Comparison of ENCODE assay signal across 21 cellular contexts in the genomic region with DNA sequence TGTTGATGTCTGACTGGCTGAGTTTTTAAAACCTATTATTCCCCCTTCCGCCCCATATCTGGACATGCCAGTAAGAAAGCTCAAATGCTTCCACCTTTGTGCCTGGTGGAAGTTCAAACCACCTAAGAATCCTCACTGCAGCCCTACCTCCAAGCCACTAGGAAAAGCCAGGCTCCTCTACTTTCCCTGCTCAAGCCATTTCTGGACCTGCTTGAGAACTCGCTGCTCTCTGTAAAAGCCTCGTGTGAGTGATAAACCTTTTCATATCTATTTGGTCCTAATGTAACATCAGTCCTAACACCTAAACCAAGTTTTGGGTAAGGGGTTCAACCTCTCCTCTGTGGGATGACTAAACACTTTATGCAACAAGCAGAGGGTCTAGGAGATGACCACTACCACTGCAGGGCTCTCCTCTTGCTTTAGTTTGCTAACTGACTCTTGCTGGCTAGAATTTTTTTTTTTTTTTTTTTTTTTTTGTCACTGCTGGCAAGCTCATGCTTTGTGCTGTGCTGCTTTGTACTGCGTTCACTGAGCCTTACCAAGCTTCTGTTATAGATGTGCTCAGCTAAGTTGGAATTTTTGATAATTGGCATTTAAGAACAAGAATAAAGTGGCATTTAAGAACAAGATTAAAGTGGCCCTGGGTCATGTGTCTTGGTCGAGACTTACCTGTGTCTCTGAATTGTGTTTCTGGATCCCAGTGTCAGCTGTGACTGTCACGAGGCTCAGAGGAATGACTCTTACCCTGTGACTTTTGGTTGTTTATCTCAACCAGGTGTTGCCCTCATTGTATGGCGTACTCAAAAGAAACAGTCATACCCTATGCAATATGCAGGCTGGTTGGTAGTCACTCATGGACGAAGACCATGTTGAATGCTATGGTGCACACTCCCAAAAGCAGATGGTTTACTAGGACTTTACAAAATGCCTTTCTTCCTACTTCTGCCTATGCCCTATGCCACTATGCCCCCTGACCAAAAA. TPM values are rescaled to one million over a fixed set of nuclear protein-coding genes. Genes with fewer than 3 reads are reported as not detected.
DNase-seq lines count a peak whose midpoint lies in the region; ATAC-seq, FAIRE-seq and TF ChIP-seq lines count a peak whose summit lies in the region.
"Had no signal": no experiment of that assay in that cellular context is flagged by ENCODE, and none has a peak within 500 bp of the region (broad histone marks: within the 10 kb centered on the region; RNA-seq: fewer than 3 reads in every experiment).

No MANE protein-coding gene starts in this region.

- no peaks in the 10 kb centered on the region for H3K9me3 Mint-ChIP-seq in nephron progenitor cell
- H3K9me3 Mint-ChIP-seq: GM23338 had no signal

- no peaks in the 10 kb centered on the region for H3K9me1 ChIP-seq in K562 (ENCODE audit: control insufficient read depth, insufficient read depth, low read length)

- H3K27me3 ChIP-seq in K562 (ENCODE audit: control insufficient read depth in 2 of 2, insufficient read depth in 2 of 2, low read length in 2 of 2) (no peaks in the 10 kb centered on the region), heart right ventricle (no peaks in the 10 kb centered on the region)

- H3K36me3 Mint-ChIP-seq in nephron progenitor cell (ENCODE audit: low read depth) = peaks cover 13% of the 10 kb centered on the region

- no peak overlapping the region for H3K4me3 ChIP-seq in K562
- H3K4me3 ChIP-seq in heart right ventricle = no peak overlapping the region
- H3K4me3 ChIP-seq: A549, GM23338 had no signal

- POLR2A ChIA-PET in K562 (lab: Yijun Ruan, JAX) = no interaction called here

- ATAC-seq in K562 = peak; percentile 41; the same call in 2 of the 3 replicates
- ATAC-seq in heart right ventricle = no peak
- no peak for ATAC-seq in GM18861 (IDR thresholded peaks at IDR 0.05; ENCODE audit: unreplicated experiment)
- ATAC-seq: GM23338, HepG2 had no signal

- intact Hi-C loops in K562 (cut with micrococcal nuclease) (no loop called here), heart right ventricle (cut with DNase I) (no loop called here)

- in situ Hi-C loops in G401 (cut with HindIII; ENCODE audit: low sequenced_read_pairs) = no loop called here
- in situ Hi-C loops in K562 (cut with MboI) = no loop called here

- WGBS in K562 (ENCODE audit: insufficient coverage, low coverage, missing lambda C conversion rate) = 5% methylated on average over 8 of the region's 8 CpGs
- WGBS in heart right ventricle, 2 donors = 83 to 87% methylated on average over 8 of the region's 8 CpGs

- no peak overlapping the region for H3K27ac ChIP-seq in K562 (ENCODE audit: extremely low read depth, low read depth, low read length)
- no peak overlapping the region for H3K27ac ChIP-seq in heart right ventricle
- H3K27ac ChIP-seq: 22Rv1, A549, C4-2B had no signal

- TF ChIP-seq CTCF in K562 (IDR thresholded peaks at IDR 0.05 in 2 of 3, conservative IDR thresholded peaks at IDR 0.05 in 1 of 3; ENCODE audit: insufficient read depth in 2 of 3, low read depth in 1 of 3, low read length in 3 of 3) (no peak), nephron progenitor cell (IDR thresholded peaks at IDR 0.05) (no peak), heart right ventricle (IDR thresholded peaks at IDR 0.05) (no peak)

- no peak for TF ChIP-seq EP300 in K562 (IDR thresholded peaks at IDR 0.05; ENCODE audit: low read length)

- no peak for TF ChIP-seq POLR2A in K562 (conservative IDR thresholded peaks at IDR 0.05)

- DNase-seq in G401 (ENCODE audit: low spot score) (peak; percentile 76), K562 (ENCODE audit: extremely low read depth in 1 of 4, low spot score in 3 of 4) (no peak), nephron progenitor cell (no peak), urothelium cell line (ENCODE audit: low spot score) (no peak), NCI-H2081 (lab: John Stamatoyannopoulos, UW) (no peak), heart right ventricle (no peak)
- DNase-seq: AML-193; Caco-2; CD4-positive, alpha-beta T cell; GDM1; HCEC 1CT had no signal

- H3K9me3 ChIP-seq in K562 (replicated peaks; ENCODE audit: control insufficient read depth, insufficient read depth, low read depth, low read length) (no peaks in the 10 kb centered on the region), heart right ventricle (no peaks in the 10 kb centered on the region)
- H3K9me3 ChIP-seq: A549, Caco-2 had no signal

- no peaks in the 10 kb centered on the region for H3K4me1 Mint-ChIP-seq in nephron progenitor cell

- no peaks in the 10 kb centered on the region for H3K27me3 Mint-ChIP-seq in nephron progenitor cell (ENCODE audit: low read depth, poor library complexity)
- H3K27me3 Mint-ChIP-seq: CD4-positive, alpha-beta T cell had no signal

- H3K9ac ChIP-seq in K562 (ENCODE audit: insufficient read depth in 1 of 2, low read depth in 2 of 2, low read length in 2 of 2) = no peak overlapping the region

- H3K79me2 ChIP-seq in K562 (ENCODE audit: control insufficient read depth, insufficient read depth, low read length) = no peaks in the 10 kb centered on the region

- H3K27ac Mint-ChIP-seq in nephron progenitor cell = peak overlapping the region; percentile 36
- H3K27ac Mint-ChIP-seq: CD4-positive, alpha-beta T cell; GM23338 had no signal

- CTCF ChIA-PET in K562 (lab: Yijun Ruan, JAX; ENCODE audit: low intra/inter-chr PET ratio) = no interaction called here

- H3K4me3 Mint-ChIP-seq in nephron progenitor cell = no peak overlapping the region
- H3K4me3 Mint-ChIP-seq: CD4-positive, alpha-beta T cell; GM23338 had no signal

- H3K4me1 ChIP-seq in K562 (replicated peaks in 1 of 2; ENCODE audit: control insufficient read depth in 2 of 2, insufficient read depth in 2 of 2, low read length in 2 of 2) (no peaks in the 10 kb centered on the region), heart right ventricle (peaks cover 0 to 11% (median 0%) of the 10 kb centered on the region in 9 donors)

- no peaks in the 10 kb centered on the region for H4K20me1 ChIP-seq in K562 (replicated peaks; ENCODE audit: control insufficient read depth, insufficient read depth, low read length)

- H3K36me3 ChIP-seq in K562 (ENCODE audit: control insufficient read depth, insufficient read depth, low read length) = no peaks in the 10 kb centered on the region
- H3K36me3 ChIP-seq in heart right ventricle = peaks cover 0 to 5% (median 0%) of the 10 kb centered on the region in 9 donors

- FAIRE-seq in K562 (lab: Jason Lieb, UNC) (no peak), urothelium cell line (lab: Jason Lieb, UNC) (peak; percentile 66)
- FAIRE-seq: A549, D721Med, GM12892, GM18507, H54, HepG2 had no signal

- no peak overlapping the region for H3K4me2 ChIP-seq in K562 (ENCODE audit: insufficient read depth, low read length)
- H3K4me2 ChIP-seq: A549, GM23338 had no signal

- BruUV-seq in K562 (replicated peaks; lab: Mats Ljungman, UMichigan) = no TSS peak

- no peak overlapping the region for H2AFZ ChIP-seq in K562 (ENCODE audit: low read depth, low read length)
- H2AFZ ChIP-seq: GM23338 had no signal

- TF ChIP-seq RAD21 in K562 (CRISPR knock-in tag; conservative IDR thresholded peaks at IDR 0.05 in 1 of 2, IDR thresholded peaks at IDR 0.05 in 1 of 2) = no peak

TF ChIP-seq in K562, 482 proteins besides CTCF, POLR2A, EP300 and RAD21 (continues in another document):
- TF ChIP-seq ZNF445 (CRISPR knock-in tag; IDR thresholded peaks at IDR 0.05; ENCODE audit: low read depth) (no peak), BRD4 (IDR thresholded peaks at IDR 0.05) (no peak), ZNF707 (CRISPR knock-in tag; conservative IDR thresholded peaks at IDR 0.05) (no peak), NFXL1 (CRISPR knock-in tag; IDR thresholded peaks at IDR 0.05) (no peak), ZNF175 (CRISPR knock-in tag; IDR thresholded peaks at IDR 0.05; ENCODE audit: low read depth) (no peak), FIP1L1 (IDR thresholded peaks at IDR 0.05; ENCODE audit: low read depth, low read length, poor library complexity, severe bottlenecking) (no peak), EP400 (IDR thresholded peaks at IDR 0.05) (no peak), PML (IDR thresholded peaks at IDR 0.05; ENCODE audit: low read length) (no peak), NR2F6 (CRISPR knock-in tag; IDR thresholded peaks at IDR 0.05) (no peak)
- TF ChIP-seq, protein P1, sequence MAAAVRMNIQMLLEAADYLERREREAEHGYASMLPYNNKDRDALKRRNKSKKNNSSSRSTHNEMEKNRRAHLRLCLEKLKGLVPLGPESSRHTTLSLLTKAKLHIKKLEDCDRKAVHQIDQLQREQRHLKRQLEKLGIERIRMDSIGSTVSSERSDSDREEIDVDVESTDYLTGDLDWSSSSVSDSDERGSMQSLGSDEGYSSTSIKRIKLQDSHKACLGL (CRISPR knock-in tag; IDR thresholded peaks at IDR 0.05; ENCODE audit: borderline replicate concordance, poor library complexity, severe bottlenecking) = no peak
- TF ChIP-seq, protein P2, sequence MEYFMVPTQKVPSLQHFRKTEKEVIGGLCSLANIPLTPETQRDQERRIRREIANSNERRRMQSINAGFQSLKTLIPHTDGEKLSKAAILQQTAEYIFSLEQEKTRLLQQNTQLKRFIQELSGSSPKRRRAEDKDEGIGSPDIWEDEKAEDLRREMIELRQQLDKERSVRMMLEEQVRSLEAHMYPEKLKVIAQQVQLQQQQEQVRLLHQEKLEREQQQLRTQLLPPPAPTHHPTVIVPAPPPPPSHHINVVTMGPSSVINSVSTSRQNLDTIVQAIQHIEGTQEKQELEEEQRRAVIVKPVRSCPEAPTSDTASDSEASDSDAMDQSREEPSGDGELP (CRISPR knock-in tag; IDR thresholded peaks at IDR 0.05; ENCODE audit: borderline replicate concordance) = no peak

RNA-seq across cellular contexts. Expression of a gene that starts 19.5 kb away (rescaled TPM):
- 22.3 and 23.7 TPM in 2 replicates for total RNA-seq in G401 (2014; rRNA removed; shearing (Covaris generic))
- 14.2 and 15.9 TPM in 2 replicates for total RNA-seq in K562 (2011; cell fraction: chromatin; rRNA removed; ENCODE audit: low replicate concordance)
- 10.7 TPM in 2 replicates for total RNA-seq in K562 (2011; cell fraction: nucleolus; rRNA removed)
- 11.1 and 11.5 TPM in 2 replicates for total RNA-seq in K562 (2011; cell fraction: nucleoplasm; rRNA removed)
- total RNA-seq in K562 (2014; rRNA removed) = 4.4 and 5.8 TPM in 2 replicates
- 3.9 and 4.9 TPM in 2 replicates for total RNA-seq in K562 (2014; rRNA removed; fragmentation: Illumina TruSeq; extraction: Trizol)
- total RNA-seq in K562 (2015; rRNA removed; fragmentation: Illumina TruSeq; extraction: Trizol) = 5.8 and 5.9 TPM in 2 replicates
- 8.2 and 9.4 TPM in 2 replicates for total RNA-seq in K562 (2021)
- polyA plus RNA-seq in K562 (2011; rRNA removed) = 7.3 and 9.3 TPM in 2 replicates
- 6.6 and 7.3 TPM in 2 replicates for polyA plus RNA-seq in K562 (2011; cell fraction: cytosol; rRNA removed)
- polyA plus RNA-seq in K562 (2011; cell fraction: nucleus; rRNA removed) = 6.5 and 9.3 TPM in 2 replicates
- 5.3 and 6.1 TPM in 2 replicates for polyA plus RNA-seq in K562 (2012)
- polyA plus RNA-seq in K562 (2014; fragmentation: Illumina TruSeq; extraction: Trizol) = 5.8 and 6.4 TPM in 2 replicates
- 1 to 10 TPM; 7.6 to 9.3 TPM for polyA plus RNA-seq in K562 (2014; fragmentation: Nextera tagmentation; extraction: Ambion mirVana)
- 3.5 and 3.6 TPM in 2 replicates for polyA plus RNA-seq in K562 (2014; rRNA removed)
- 13.6 and 18.4 TPM in 2 replicates for polyA minus RNA-seq in K562 (2011; rRNA and poly(A)+ RNA removed)
- polyA minus RNA-seq in K562 (2011; cell fraction: cytosol; rRNA and poly(A)+ RNA removed) = 4.6 and 6.0 TPM in 2 replicates
- polyA minus RNA-seq in K562 (2011; cell fraction: nucleus; rRNA and poly(A)+ RNA removed) = 8.3 and 10.7 TPM in 2 replicates
- total RNA-seq in heart right ventricle = 10 to 100 TPM; 12.1 to 21.2 (median 14.4) TPM
- polyA plus RNA-seq in heart right ventricle = 1 to 10 TPM; 2.6 to 3.8 TPM
